Comparison of ENCODE assay signal across 1 cellular context in the genomic region with DNA sequence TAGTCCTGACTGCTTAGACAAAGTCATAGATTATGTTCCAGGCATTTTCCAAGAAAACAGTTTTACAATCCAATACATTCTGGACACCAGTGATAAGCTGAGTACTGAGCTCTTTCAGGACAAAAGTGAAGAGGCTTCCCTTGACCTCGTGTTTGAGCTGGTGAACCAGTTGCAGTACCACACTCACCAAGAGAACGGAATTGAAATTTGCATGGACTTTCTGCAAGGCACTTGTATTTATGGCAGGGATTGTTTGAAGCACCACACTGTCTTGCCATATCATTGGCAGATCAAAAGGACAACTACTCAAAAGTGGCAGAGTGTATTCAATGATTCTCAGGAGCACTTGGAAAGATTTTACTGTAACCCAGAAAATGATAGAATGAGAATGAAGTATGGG.
TF ChIP-seq lines count a peak whose summit lies in the region.

No MANE protein-coding gene starts in this region.

TF ChIP-seq in GM12878, 131 proteins besides CTCF, POLR2A, EP300 and RAD21:
- no peak for TF ChIP-seq TCF3 (IDR thresholded peaks at IDR 0.05; ENCODE audit: borderline replicate concordance, insufficient read depth, low read depth, low read length)
- peak; percentile 60; the same call in 1 of the 2 replicates for TF ChIP-seq POLR2AphosphoS5 (IDR thresholded peaks at IDR 0.05; ENCODE audit: low read length)
